In the genomic region with DNA sequence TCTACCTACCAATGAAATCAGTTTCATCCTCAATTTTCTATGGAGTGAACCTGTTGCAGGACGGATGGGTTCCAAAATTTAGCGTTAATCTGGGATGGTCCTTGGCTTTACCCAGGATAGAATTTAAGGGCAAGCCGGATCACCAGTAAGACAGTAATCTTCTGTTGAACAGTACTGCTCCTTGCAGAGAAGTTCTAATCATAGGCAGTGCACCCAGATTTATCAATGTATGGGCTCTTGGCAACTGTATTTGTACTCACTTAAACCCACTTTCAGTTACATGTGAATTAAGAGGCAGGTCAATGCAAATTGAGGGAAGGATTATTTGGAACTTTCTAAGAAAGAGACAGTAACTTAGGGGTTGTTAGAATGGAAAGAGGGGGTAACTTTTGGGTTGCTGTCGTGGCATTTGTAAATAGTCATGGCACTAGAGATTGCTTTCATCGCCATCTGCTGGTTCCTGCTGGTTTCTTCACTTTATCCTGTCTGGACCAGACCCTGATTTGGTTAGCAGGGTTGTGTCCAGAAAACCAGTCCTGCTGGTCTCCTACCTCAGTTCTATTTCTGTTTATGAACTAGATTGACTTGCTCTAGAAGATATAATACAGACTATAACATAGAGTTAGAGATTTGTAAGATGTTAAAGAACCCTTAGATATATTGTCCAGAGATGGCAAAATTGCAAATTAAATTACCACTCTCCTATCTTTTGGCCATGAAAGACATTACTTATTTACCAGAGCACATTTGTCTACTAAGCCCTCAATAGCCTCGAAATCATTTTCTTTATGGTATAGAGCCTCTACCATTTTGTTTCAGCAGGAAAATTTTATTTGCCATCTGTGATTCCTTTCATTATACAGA, we compare ENCODE assay signal across 8 cellular contexts.
DNase-seq lines count a peak whose midpoint lies in the region; ATAC-seq and TF ChIP-seq lines count a peak whose summit lies in the region.

No MANE protein-coding gene starts in this region.

- in situ Hi-C loops in astrocyte of the cerebellum (cut with HindIII; ENCODE audit: low sequenced_read_pairs), result no loop called here

- TF ChIP-seq POLR2A in suprapubic skin (IDR thresholded peaks at IDR 0.05), result no peak

- H3K4me1 Mint-ChIP-seq in activated CD8-positive, alpha-beta memory T cell treated with anti-CD3 and anti-CD28 coated beads, Interleukin-2, amount 10 ng/mL, durations not matched to agents 7 days and 5 days, result peaks cover 2% of the 10 kb centered on the region

- H3K36me3 ChIP-seq in suprapubic skin, result no peaks in the 10 kb centered on the region

- DNase-seq in activated CD8-positive, alpha-beta memory T cell treated with anti-CD3 and anti-CD28 coated beads, Interleukin-2, amount 10 ng/mL, durations not matched to agents 7 days and 5 days, result peak; percentile 58
- no peak for DNase-seq in activated CD8-positive, alpha-beta memory T cell treated with anti-CD3 and anti-CD28 coated beads for 24 hours
- DNase-seq in NCI-H69 (lab: John Stamatoyannopoulos, UW) (peak; percentile 76), astrocyte of the cerebellum (ENCODE audit: low read depth) (peak; percentile 11), kidney tubule cell (ENCODE audit: low spot score) (peak; percentile 44), suprapubic skin (ENCODE audit: low spot score in 2 of 2) (no peak)

- peaks cover 4% of the 10 kb centered on the region for H3K27me3 Mint-ChIP-seq in activated CD8-positive, alpha-beta memory T cell treated with anti-CD3 and anti-CD28 coated beads, Interleukin-2, amount 10 ng/mL, durations not matched to agents 7 days and 5 days

- peak; percentile 58 for ATAC-seq in activated CD8-positive, alpha-beta memory T cell treated with anti-CD3 and anti-CD28 coated beads, Interleukin-2, amount 10 ng/mL, durations not matched to agents 7 days and 5 days
- ATAC-seq in HG02571 (IDR thresholded peaks at IDR 0.05; ENCODE audit: unreplicated experiment) (peak; percentile 58), GM18870 (IDR thresholded peaks at IDR 0.05; ENCODE audit: unreplicated experiment) (no peak)

- peaks cover 2% of the 10 kb centered on the region for H3K9me3 Mint-ChIP-seq in activated CD8-positive, alpha-beta memory T cell treated with anti-CD3 and anti-CD28 coated beads, Interleukin-2, amount 10 ng/mL, durations not matched to agents 7 days and 5 days (ENCODE audit: low read depth)

- CTCF ChIA-PET in activated CD8-positive, alpha-beta memory T cell treated with anti-CD3 and anti-CD28 coated beads, Interleukin-2, amount 10 ng/mL, durations not matched to agents 7 days and 5 days (lab: Charles Lee), result interaction anchor here (0.8 to 2.2 kb wide), 3 partner anchors 14 to 347 kb away, joined by 3 to 9 read pairs (median 4); no protein-coding TSS in a partner anchor

- no peaks in the 10 kb centered on the region for H3K27me3 ChIP-seq in suprapubic skin

- peaks cover 4% of the 10 kb centered on the region for H3K9me3 ChIP-seq in suprapubic skin

- no peak overlapping the region for H3K4me3 Mint-ChIP-seq in activated CD8-positive, alpha-beta memory T cell treated with anti-CD3 and anti-CD28 coated beads, Interleukin-2, amount 10 ng/mL, durations not matched to agents 7 days and 5 days

- H3K27ac ChIP-seq in suprapubic skin, result no peak overlapping the region

- peak; percentile 76 for TF ChIP-seq CTCF in astrocyte of the cerebellum (IDR thresholded peaks at IDR 0.05; ENCODE audit: low read depth, low read length, missing control alignments)
- peak; percentile 4 to 43 for TF ChIP-seq CTCF in suprapubic skin (IDR thresholded peaks at IDR 0.05)

- H3K4me3 ChIP-seq in astrocyte of the cerebellum (ENCODE audit: low read depth, low read length) (no peak overlapping the region), suprapubic skin (no peak overlapping the region)

- no peaks in the 10 kb centered on the region for H3K4me1 ChIP-seq in suprapubic skin

- TF ChIP-seq EP300 in suprapubic skin (IDR thresholded peaks at IDR 0.05), result no peak

- H3K27ac Mint-ChIP-seq in activated CD8-positive, alpha-beta memory T cell treated with anti-CD3 and anti-CD28 coated beads, Interleukin-2, amount 10 ng/mL, durations not matched to agents 7 days and 5 days, result no peak overlapping the region

- peaks cover 2% of the 10 kb centered on the region for H3K36me3 Mint-ChIP-seq in activated CD8-positive, alpha-beta memory T cell treated with anti-CD3 and anti-CD28 coated beads, Interleukin-2, amount 10 ng/mL, durations not matched to agents 7 days and 5 days

- WGBS in suprapubic skin, result 57% methylated on average over 6 of the region's 6 CpGs

Comparison
In these comparisons a context has a peak if more than half of its experiments do, and no peak if none do; other contexts are left out.
1. DNase-seq: peak in activated CD8-positive, alpha-beta memory T cell treated with anti-CD3 and anti-CD28 coated beads, Interleukin-2, amount 10 ng/mL, durations not matched to agents 7 days and 5 days (single experiment), NCI-H69 (single experiment), astrocyte of the cerebellum (single experiment) and kidney tubule cell (single experiment); none in activated CD8-positive, alpha-beta memory T cell treated with anti-CD3 and anti-CD28 coated beads for 24 hours (single experiment) and suprapubic skin (0 of 2).